In genomic region chr5:88695232-88695631, GRCh38 we compare ENCODE assay signal across 1 cellular context.
A peak's percentile ranks its signal among the peaks of the same experiment; 100 is the strongest.
TF ChIP-seq lines count a peak whose summit lies in the region.

No MANE protein-coding gene starts in this region.

TF ChIP-seq in H1, 55 proteins besides CTCF, POLR2A, EP300 and RAD21:
- TF ChIP-seq TCF12 (IDR thresholded peaks at IDR 0.05; ENCODE audit: low read depth, low read length) (no peak), PHF8 (conservative IDR thresholded peaks at IDR 0.05; ENCODE audit: low read depth, low read length) (no peak), EZH2 (IDR thresholded peaks at IDR 0.05; ENCODE audit: low read depth, low read length, severe bottlenecking) (peak; percentile 78), KDM4A (IDR thresholded peaks at IDR 0.05; ENCODE audit: low read depth, low read length, severe bottlenecking) (no peak), POLR2AphosphoS5 (IDR thresholded peaks at IDR 0.05; ENCODE audit: low read depth, low read length) (no peak), SIRT6 (IDR thresholded peaks at IDR 0.05; ENCODE audit: low read length) (no peak), MAFK (IDR thresholded peaks at IDR 0.05; ENCODE audit: low read depth, low read length) (no peak), ZNF274 (IDR thresholded peaks at IDR 0.05; ENCODE audit: borderline replicate concordance, extremely low read depth, low read length) (no peak), RNF2 (IDR thresholded peaks at IDR 0.05; ENCODE audit: borderline replicate concordance, low read depth, low read length, missing control alignments, poor library complexity, severe bottlenecking) (peak; percentile 72), E2F6 (IDR thresholded peaks at IDR 0.05) (no peak), SIX5 (IDR thresholded peaks at IDR 0.05; ENCODE audit: low read depth, low read length) (no peak), GTF2F1 (IDR thresholded peaks at IDR 0.05; ENCODE audit: borderline replicate concordance, low read depth, low read length) (no peak), SUZ12 (IDR thresholded peaks at IDR 0.05; ENCODE audit: low read length) (peak; percentile 84), KDM1A (IDR thresholded peaks at IDR 0.05; ENCODE audit: borderline replicate concordance, low read length) (no peak), SP4 (IDR thresholded peaks at IDR 0.05; ENCODE audit: low read length) (no peak), MAX (IDR thresholded peaks at IDR 0.05) (no peak), BRCA1 (IDR thresholded peaks at IDR 0.05; ENCODE audit: low read depth, low read length) (no peak), TAF1 (IDR thresholded peaks at IDR 0.05; ENCODE audit: low read depth, low read length) (no peak), ATF2 (IDR thresholded peaks at IDR 0.05; ENCODE audit: low read length) (no peak), RFX5 (IDR thresholded peaks at IDR 0.05; ENCODE audit: borderline replicate concordance, low read depth, low read length) (no peak)
